25 cellular contexts compared by ENCODE assay signal in genomic region chr16:19186403-19186802, GRCh38. TPM values are rescaled to one million over a fixed set of nuclear protein-coding genes. Genes with fewer than 3 reads are reported as not detected.
"Had no signal": no experiment of that assay in that cellular context is flagged by ENCODE, and none has a peak within 500 bp of the region (broad histone marks: within the 10 kb centered on the region; RNA-seq: fewer than 3 reads in every experiment).

No MANE protein-coding gene starts in this region.

- H3K27me3 ChIP-seq: esophagus muscularis mucosa, gastrocnemius medialis, stomach, transverse colon had no signal

- H3K9ac ChIP-seq: parathyroid adenoma had no signal

- H3K4me1 ChIP-seq: gastrocnemius medialis, psoas muscle, transverse colon had no signal

- H3K27ac ChIP-seq: epithelial cell of prostate, esophagus muscularis mucosa, gastrocnemius medialis, heart right ventricle, left ventricle myocardium inferior, lower lobe of right lung, parathyroid adenoma, psoas muscle, skin epidermis, stomach, thoracic aorta, transverse colon had no signal

- H3K9me3 ChIP-seq: esophagus muscularis mucosa, gastrocnemius medialis, lower lobe of right lung, psoas muscle, stomach, thoracic aorta, transverse colon had no signal

- H3K4me3 ChIP-seq: esophagus muscularis mucosa, gastrocnemius medialis, heart right ventricle, left ventricle myocardium inferior, lower lobe of right lung, psoas muscle, skin epidermis, stomach, thoracic aorta, transverse colon had no signal

- FAIRE-seq: colon, keratinocyte had no signal

- ATAC-seq: effector memory CD8-positive, alpha-beta T cell; gastrocnemius medialis; heart right ventricle; lower lobe of right lung; natural killer cell treated with Interleukin-12 subunit alpha and Interleukin-12 subunit beta and Interleukin-15 and Interleukin-18, amount 100 ng/mL, for 72 hours; psoas muscle; sciatic nerve had no signal

- H3K27me3 Mint-ChIP-seq: dendritic cell treated with granulocyte-macrophage colony-stimulating factor and Interleukin-4, amounts not matched to agents 40 ng/mL and 50 ng/mL, for 4 days; memory B cell had no signal

- H3K27ac Mint-ChIP-seq: dendritic cell treated with granulocyte-macrophage colony-stimulating factor and Interleukin-4, amounts not matched to agents 40 ng/mL and 50 ng/mL, for 4 days; effector memory CD8-positive, alpha-beta T cell; memory B cell; natural killer cell treated with Interleukin-12 subunit alpha and Interleukin-12 subunit beta and Interleukin-15 and Interleukin-18, amount 100 ng/mL, for 72 hours had no signal

- DNase-seq: effector memory CD8-positive, alpha-beta T cell; gastrocnemius medialis; heart right ventricle; left ventricle myocardium inferior; lower lobe of right lung; midbrain; occipital lobe; psoas muscle; retina; stimulated activated CD4-positive, alpha-beta T cell treated with anti-CD3 and anti-CD28 coated beads, Interleukin-12 subunit alpha, Interleukin-12 subunit beta, amount 100 ng/mL, for 4 hours; stimulated activated naive CD4-positive, alpha-beta T cell; stomach; substantia nigra; transverse colon had no signal

- H3K4me3 Mint-ChIP-seq: dendritic cell treated with granulocyte-macrophage colony-stimulating factor and Interleukin-4, amounts not matched to agents 40 ng/mL and 50 ng/mL, for 4 days; effector memory CD8-positive, alpha-beta T cell; memory B cell; natural killer cell treated with Interleukin-12 subunit alpha and Interleukin-12 subunit beta and Interleukin-15 and Interleukin-18, amount 100 ng/mL, for 72 hours had no signal

- H3K36me3 ChIP-seq: esophagus muscularis mucosa, gastrocnemius medialis, left ventricle myocardium inferior, thoracic aorta, transverse colon had no signal

- H3K4me1 Mint-ChIP-seq: memory B cell had no signal

- H3K9me3 Mint-ChIP-seq: effector memory CD8-positive, alpha-beta T cell; memory B cell; natural killer cell treated with Interleukin-12 subunit alpha and Interleukin-12 subunit beta and Interleukin-15 and Interleukin-18, amount 100 ng/mL, for 72 hours had no signal

- H2AFZ ChIP-seq: parathyroid adenoma had no signal

- H3K36me3 Mint-ChIP-seq: memory B cell; natural killer cell treated with Interleukin-12 subunit alpha and Interleukin-12 subunit beta and Interleukin-15 and Interleukin-18, amount 100 ng/mL, for 72 hours had no signal

RNA-seq across cellular contexts. Expression of gene SYT17, which starts 18.4 kb away (rescaled TPM):
- total RNA-seq: natural killer cell treated with Interleukin-12 subunit alpha and Interleukin-12 subunit beta and Interleukin-15 and Interleukin-18, amount 100 ng/mL, for 72 hours had no signal
- polyA plus RNA-seq: keratinocyte had no signal
